Comparison of ENCODE assay signal across 3 cellular contexts in the genomic region with DNA sequence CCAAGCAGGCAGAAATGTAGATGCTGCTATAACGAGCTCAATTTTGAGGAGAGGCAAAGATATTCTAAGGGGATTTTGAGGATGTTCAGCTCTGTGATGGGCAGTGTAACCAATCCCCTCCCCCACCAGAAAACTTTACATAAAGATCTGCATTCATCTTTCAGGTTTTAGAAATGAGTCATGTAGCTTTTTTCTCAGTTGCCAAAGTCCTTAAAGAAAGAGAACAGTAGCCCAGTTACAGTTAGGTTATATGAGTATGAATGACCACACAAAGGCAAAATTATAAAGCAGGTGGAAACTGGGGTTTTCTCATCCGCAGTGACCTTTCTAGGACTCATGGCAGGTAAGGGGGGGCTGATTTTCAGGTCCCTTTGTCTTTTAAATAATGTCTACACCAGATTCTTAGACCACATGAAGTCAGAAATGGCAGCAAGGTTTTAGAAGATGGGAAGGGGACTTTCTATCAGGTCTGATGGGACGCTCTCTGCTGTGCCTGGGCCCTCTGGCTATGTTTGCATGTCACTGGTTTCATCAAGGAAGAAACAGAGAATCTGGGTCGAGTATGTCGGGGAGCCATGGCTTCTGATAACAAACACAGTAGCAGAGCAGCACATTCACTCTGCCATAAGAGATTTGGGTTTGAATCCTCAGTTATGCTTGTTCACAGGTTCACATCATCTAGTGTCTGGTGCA.
TF ChIP-seq lines count a peak whose summit lies in the region.

No MANE protein-coding gene starts in this region.

TF ChIP-seq in SK-N-SH treated with all-trans-retinoic acid at 6 μM for 48 hours, 23 proteins besides CTCF, POLR2A, EP300 and RAD21:
- TF ChIP-seq CSRNP3 (CRISPR knock-in tag; IDR thresholded peaks at IDR 0.05) (no peak), OSR1 (CRISPR knock-in tag; IDR thresholded peaks at IDR 0.05) (no peak), SNAI2 (CRISPR knock-in tag; IDR thresholded peaks at IDR 0.05) (no peak)

TF ChIP-seq in GM12878, 131 proteins besides CTCF, POLR2A, EP300 and RAD21 (continued from another document and continues in another):
- TF ChIP-seq MEF2B (IDR thresholded peaks at IDR 0.05; ENCODE audit: partially characterized antibody, poor library complexity, severe bottlenecking) (peak; percentile 31), SUPT20H (IDR thresholded peaks at IDR 0.05; ENCODE audit: borderline replicate concordance, control insufficient read depth, low read depth, low read length) (no peak), TBL1XR1 (IDR thresholded peaks at IDR 0.05; ENCODE audit: low read depth, low read length) (peak; percentile 72), RCOR1 (conservative IDR thresholded peaks at IDR 0.05; ENCODE audit: low read depth, low read length) (no peak), TARDBP (IDR thresholded peaks at IDR 0.05; ENCODE audit: borderline replicate concordance) (0 out of 2 replicates have a peak, but pooled peaks have one; percentile 65), SKIL (IDR thresholded peaks at IDR 0.05; ENCODE audit: low read depth, poor library complexity, severe bottlenecking) (peak; percentile 75), ZNF217 (IDR thresholded peaks at IDR 0.05) (peak; percentile 93; the same call in 1 of the 2 replicates), FOXM1 (IDR thresholded peaks at IDR 0.05; ENCODE audit: low read depth, low read length) (peak; percentile 95), TCF12 (IDR thresholded peaks at IDR 0.05; ENCODE audit: low read depth, low read length) (no peak), WRNIP1 (IDR thresholded peaks at IDR 0.05; ENCODE audit: borderline replicate concordance, low read depth, low read length) (no peak), YY1 (IDR thresholded peaks at IDR 0.05; ENCODE audit: low read depth, low read length) (no peak), NRF1 (conservative IDR thresholded peaks at IDR 0.05; ENCODE audit: low read depth, low read length) (no peak), ZNF384 (IDR thresholded peaks at IDR 0.05; ENCODE audit: borderline replicate concordance, low read depth, low read length) (peak; percentile 15; the same call in 1 of the 2 replicates), IKZF2 (IDR thresholded peaks at IDR 0.05) (peak; percentile 61 to 71; a peak in 3 of 4 replicates), CEBPZ (IDR thresholded peaks at IDR 0.05; ENCODE audit: low read depth, low read length) (no peak), ZNF274 (IDR thresholded peaks at IDR 0.05; ENCODE audit: insufficient read depth, insufficient read length) (no peak), KDM1A (IDR thresholded peaks at IDR 0.05; ENCODE audit: borderline replicate concordance) (no peak), ATF7 (IDR thresholded peaks at IDR 0.05; ENCODE audit: low read depth) (peak; percentile 53; the same call in 1 of the 2 replicates), TCF7 (IDR thresholded peaks at IDR 0.05; ENCODE audit: borderline replicate concordance) (peak; percentile 80), EED (IDR thresholded peaks at IDR 0.05; ENCODE audit: low read depth) (0 out of 2 replicates have a peak, but pooled peaks have one; percentile 18)
- TF ChIP-seq, protein P1, sequence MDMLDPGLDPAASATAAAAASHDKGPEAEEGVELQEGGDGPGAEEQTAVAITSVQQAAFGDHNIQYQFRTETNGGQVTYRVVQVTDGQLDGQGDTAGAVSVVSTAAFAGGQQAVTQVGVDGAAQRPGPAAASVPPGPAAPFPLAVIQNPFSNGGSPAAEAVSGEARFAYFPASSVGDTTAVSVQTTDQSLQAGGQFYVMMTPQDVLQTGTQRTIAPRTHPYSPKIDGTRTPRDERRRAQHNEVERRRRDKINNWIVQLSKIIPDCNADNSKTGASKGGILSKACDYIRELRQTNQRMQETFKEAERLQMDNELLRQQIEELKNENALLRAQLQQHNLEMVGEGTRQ (IDR thresholded peaks at IDR 0.05; ENCODE audit: borderline replicate concordance, low read depth, low read length) = no peak
- TF ChIP-seq, protein P2, sequence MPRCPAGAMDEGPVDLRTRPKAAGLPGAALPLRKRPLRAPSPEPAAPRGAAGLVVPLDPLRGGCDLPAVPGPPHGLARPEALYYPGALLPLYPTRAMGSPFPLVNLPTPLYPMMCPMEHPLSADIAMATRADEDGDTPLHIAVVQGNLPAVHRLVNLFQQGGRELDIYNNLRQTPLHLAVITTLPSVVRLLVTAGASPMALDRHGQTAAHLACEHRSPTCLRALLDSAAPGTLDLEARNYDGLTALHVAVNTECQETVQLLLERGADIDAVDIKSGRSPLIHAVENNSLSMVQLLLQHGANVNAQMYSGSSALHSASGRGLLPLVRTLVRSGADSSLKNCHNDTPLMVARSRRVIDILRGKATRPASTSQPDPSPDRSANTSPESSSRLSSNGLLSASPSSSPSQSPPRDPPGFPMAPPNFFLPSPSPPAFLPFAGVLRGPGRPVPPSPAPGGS (IDR thresholded peaks at IDR 0.05; ENCODE audit: borderline replicate concordance, insufficient read depth, low read depth, low read length, poor library complexity, severe bottlenecking) = peak; percentile 35

TF ChIP-seq in GM23338, 12 proteins besides CTCF, POLR2A, EP300 and RAD21 (continued from another document):
- TF ChIP-seq, protein P3, sequence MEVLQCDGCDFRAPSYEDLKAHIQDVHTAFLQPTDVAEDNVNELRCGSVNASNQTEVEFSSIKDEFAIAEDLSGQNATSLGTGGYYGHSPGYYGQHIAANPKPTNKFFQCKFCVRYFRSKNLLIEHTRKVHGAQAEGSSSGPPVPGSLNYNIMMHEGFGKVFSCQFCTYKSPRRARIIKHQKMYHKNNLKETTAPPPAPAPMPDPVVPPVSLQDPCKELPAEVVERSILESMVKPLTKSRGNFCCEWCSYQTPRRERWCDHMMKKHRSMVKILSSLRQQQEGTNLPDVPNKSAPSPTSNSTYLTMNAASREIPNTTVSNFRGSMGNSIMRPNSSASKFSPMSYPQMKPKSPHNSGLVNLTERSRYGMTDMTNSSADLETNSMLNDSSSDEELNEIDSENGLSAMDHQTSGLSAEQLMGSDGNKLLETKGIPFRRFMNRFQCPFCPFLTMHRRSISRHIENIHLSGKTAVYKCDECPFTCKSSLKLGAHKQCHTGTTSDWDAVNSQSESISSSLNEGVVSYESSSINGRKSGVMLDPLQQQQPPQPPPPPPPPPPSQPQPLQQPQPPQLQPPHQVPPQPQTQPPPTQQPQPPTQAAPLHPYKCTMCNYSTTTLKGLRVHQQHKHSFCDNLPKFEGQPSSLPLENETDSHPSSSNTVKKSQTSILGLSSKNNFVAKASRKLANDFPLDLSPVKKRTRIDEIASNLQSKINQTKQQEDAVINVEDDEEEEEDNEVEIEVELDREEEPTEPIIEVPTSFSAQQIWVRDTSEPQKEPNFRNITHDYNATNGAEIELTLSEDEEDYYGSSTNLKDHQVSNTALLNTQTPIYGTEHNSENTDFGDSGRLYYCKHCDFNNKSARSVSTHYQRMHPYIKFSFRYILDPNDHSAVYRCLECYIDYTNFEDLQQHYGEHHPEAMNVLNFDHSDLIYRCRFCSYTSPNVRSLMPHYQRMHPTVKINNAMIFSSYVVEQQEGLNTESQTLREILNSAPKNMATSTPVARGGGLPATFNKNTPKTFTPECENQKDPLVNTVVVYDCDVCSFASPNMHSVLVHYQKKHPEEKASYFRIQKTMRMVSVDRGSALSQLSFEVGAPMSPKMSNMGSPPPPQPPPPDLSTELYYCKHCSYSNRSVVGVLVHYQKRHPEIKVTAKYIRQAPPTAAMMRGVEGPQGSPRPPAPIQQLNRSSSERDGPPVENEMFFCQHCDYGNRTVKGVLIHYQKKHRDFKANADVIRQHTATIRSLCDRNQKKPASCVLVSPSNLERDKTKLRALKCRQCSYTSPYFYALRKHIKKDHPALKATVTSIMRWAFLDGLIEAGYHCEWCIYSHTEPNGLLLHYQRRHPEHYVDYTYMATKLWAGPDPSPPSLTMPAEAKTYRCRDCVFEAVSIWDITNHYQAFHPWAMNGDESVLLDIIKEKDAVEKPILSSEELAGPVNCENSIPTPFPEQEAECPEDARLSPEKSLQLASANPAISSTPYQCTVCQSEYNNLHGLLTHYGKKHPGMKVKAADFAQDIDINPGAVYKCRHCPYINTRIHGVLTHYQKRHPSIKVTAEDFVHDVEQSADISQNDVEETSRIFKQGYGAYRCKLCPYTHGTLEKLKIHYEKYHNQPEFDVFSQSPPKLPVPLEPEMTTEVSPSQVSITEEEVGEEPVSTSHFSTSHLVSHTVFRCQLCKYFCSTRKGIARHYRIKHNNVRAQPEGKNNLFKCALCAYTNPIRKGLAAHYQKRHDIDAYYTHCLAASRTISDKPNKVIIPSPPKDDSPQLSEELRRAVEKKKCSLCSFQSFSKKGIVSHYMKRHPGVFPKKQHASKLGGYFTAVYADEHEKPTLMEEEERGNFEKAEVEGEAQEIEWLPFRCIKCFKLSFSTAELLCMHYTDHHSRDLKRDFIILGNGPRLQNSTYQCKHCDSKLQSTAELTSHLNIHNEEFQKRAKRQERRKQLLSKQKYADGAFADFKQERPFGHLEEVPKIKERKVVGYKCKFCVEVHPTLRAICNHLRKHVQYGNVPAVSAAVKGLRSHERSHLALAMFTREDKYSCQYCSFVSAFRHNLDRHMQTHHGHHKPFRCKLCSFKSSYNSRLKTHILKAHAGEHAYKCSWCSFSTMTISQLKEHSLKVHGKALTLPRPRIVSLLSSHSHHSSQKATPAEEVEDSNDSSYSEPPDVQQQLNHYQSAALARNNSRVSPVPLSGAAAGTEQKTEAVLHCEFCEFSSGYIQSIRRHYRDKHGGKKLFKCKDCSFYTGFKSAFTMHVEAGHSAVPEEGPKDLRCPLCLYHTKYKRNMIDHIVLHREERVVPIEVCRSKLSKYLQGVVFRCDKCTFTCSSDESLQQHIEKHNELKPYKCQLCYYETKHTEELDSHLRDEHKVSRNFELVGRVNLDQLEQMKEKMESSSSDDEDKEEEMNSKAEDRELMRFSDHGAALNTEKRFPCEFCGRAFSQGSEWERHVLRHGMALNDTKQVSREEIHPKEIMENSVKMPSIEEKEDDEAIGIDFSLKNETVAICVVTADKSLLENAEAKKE (CRISPR knock-in tag; IDR thresholded peaks at IDR 0.05) = no peak
- TF ChIP-seq EZH2phosphoT487 (IDR thresholded peaks at IDR 0.05; ENCODE audit: unreplicated experiment) (no peak), ZNF331 (CRISPR knock-in tag; IDR thresholded peaks at IDR 0.05; ENCODE audit: low read depth) (no peak), ZNF114 (CRISPR knock-in tag; IDR thresholded peaks at IDR 0.05) (no peak), CREB1 (CRISPR knock-in tag; IDR thresholded peaks at IDR 0.05; ENCODE audit: low read depth) (no peak), POLR2AphosphoS5 (IDR thresholded peaks at IDR 0.05; ENCODE audit: low read depth) (no peak), STAT1 (IDR thresholded peaks at IDR 0.05; ENCODE audit: unreplicated experiment) (no peak), EZH2 (IDR thresholded peaks at IDR 0.05; ENCODE audit: low read depth, unreplicated experiment) (no peak), ETS1 (IDR thresholded peaks at IDR 0.05) (no peak), NANOG (IDR thresholded peaks at IDR 0.05; ENCODE audit: borderline replicate concordance) (no peak)
- TF ChIP-seq, protein P4, sequence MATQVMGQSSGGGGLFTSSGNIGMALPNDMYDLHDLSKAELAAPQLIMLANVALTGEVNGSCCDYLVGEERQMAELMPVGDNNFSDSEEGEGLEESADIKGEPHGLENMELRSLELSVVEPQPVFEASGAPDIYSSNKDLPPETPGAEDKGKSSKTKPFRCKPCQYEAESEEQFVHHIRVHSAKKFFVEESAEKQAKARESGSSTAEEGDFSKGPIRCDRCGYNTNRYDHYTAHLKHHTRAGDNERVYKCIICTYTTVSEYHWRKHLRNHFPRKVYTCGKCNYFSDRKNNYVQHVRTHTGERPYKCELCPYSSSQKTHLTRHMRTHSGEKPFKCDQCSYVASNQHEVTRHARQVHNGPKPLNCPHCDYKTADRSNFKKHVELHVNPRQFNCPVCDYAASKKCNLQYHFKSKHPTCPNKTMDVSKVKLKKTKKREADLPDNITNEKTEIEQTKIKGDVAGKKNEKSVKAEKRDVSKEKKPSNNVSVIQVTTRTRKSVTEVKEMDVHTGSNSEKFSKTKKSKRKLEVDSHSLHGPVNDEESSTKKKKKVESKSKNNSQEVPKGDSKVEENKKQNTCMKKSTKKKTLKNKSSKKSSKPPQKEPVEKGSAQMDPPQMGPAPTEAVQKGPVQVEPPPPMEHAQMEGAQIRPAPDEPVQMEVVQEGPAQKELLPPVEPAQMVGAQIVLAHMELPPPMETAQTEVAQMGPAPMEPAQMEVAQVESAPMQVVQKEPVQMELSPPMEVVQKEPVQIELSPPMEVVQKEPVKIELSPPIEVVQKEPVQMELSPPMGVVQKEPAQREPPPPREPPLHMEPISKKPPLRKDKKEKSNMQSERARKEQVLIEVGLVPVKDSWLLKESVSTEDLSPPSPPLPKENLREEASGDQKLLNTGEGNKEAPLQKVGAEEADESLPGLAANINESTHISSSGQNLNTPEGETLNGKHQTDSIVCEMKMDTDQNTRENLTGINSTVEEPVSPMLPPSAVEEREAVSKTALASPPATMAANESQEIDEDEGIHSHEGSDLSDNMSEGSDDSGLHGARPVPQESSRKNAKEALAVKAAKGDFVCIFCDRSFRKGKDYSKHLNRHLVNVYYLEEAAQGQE (IDR thresholded peaks at IDR 0.05; ENCODE audit: unreplicated experiment) = no peak
